ENCODE assay signal across 8 cellular contexts in genomic region chr1:28886731-28887417, GRCh38. TPM values are rescaled to one million over a fixed set of nuclear protein-coding genes. Genes with fewer than 3 reads are reported as not detected.
DNase-seq lines count a peak whose midpoint lies in the region; ATAC-seq and TF ChIP-seq lines count a peak whose summit lies in the region.

No MANE protein-coding gene starts in this region.

- peak overlapping the region; percentile 67 to 77 for H3K27ac ChIP-seq in coronary artery

- no peak for TF ChIP-seq CTCF in coronary artery (IDR thresholded peaks at IDR 0.05)

- H3K4me3 ChIP-seq in coronary artery = peak overlapping the region; percentile 90

- ATAC-seq in HG03135 (IDR thresholded peaks at IDR 0.05; ENCODE audit: unreplicated experiment) = peak; percentile 53
- ATAC-seq in left lobe of liver = peak; percentile 80

- no peaks in the 10 kb centered on the region for H3K27me3 Mint-ChIP-seq in activated CD4-positive, alpha-beta T cell treated with anti-CD3 and anti-CD28 coated beads, Interleukin-2, amount 10 ng/mL, durations not matched to agents 7 days and 5 days

- H3K9me3 Mint-ChIP-seq in activated CD4-positive, alpha-beta T cell treated with anti-CD3 and anti-CD28 coated beads, Interleukin-2, amount 10 ng/mL, durations not matched to agents 7 days and 5 days = no peaks in the 10 kb centered on the region

- DNase-seq in NCI-H524 (lab: John Stamatoyannopoulos, UW) = peak; percentile 49 to 75
- no peak for DNase-seq in NCI-H524 treated with DMSO at 0.1 percent for 48 hours (lab: John Stamatoyannopoulos, UW)
- peak; percentile 64 for DNase-seq in NCI-H510A (lab: John Stamatoyannopoulos, UW)
- peak; percentile 91 for DNase-seq in activated CD4-positive, alpha-beta T cell treated with anti-CD3 and anti-CD28 coated beads, Interleukin-2, amount 10 ng/mL, durations not matched to agents 7 days and 5 days
- peak; percentile 91 for DNase-seq in coronary artery (ENCODE audit: low spot score)
- DNase-seq in left lobe of liver (ENCODE audit: low spot score) = peak; percentile 93
- peak; percentile 87 for DNase-seq in stimulated activated CD4-positive, alpha-beta T cell treated with anti-CD3 and anti-CD28 coated beads, Interleukin-2, amount 100 ng/mL, for 4 hours (ENCODE audit: low read depth)

- POLR2A ChIA-PET in activated CD4-positive, alpha-beta T cell treated with anti-CD3 and anti-CD28 coated beads, Interleukin-2, amount 10 ng/mL, durations not matched to agents 7 days and 5 days (lab: Charles Lee) = no interaction called here

- CTCF ChIA-PET in activated CD4-positive, alpha-beta T cell treated with anti-CD3 and anti-CD28 coated beads, Interleukin-2, amount 10 ng/mL, durations not matched to agents 7 days and 5 days (lab: Charles Lee) = interaction anchor here (1.2 to 3.2 kb wide), 4 partner anchors 9 to 295 kb away, joined by 5 to 18 read pairs (median 6); partner anchors contain the start of gene SRSF4

- H3K27ac Mint-ChIP-seq in activated CD4-positive, alpha-beta T cell treated with anti-CD3 and anti-CD28 coated beads, Interleukin-2, amount 10 ng/mL, durations not matched to agents 7 days and 5 days = peak overlapping the region; percentile 95

- peak overlapping the region; percentile 85 for H3K4me3 Mint-ChIP-seq in activated CD4-positive, alpha-beta T cell treated with anti-CD3 and anti-CD28 coated beads, Interleukin-2, amount 10 ng/mL, durations not matched to agents 7 days and 5 days

- peaks cover 66% of the 10 kb centered on the region for H3K4me1 Mint-ChIP-seq in activated CD4-positive, alpha-beta T cell treated with anti-CD3 and anti-CD28 coated beads, Interleukin-2, amount 10 ng/mL, durations not matched to agents 7 days and 5 days

- H3K36me3 Mint-ChIP-seq in activated CD4-positive, alpha-beta T cell treated with anti-CD3 and anti-CD28 coated beads, Interleukin-2, amount 10 ng/mL, durations not matched to agents 7 days and 5 days (ENCODE audit: low read depth) = peaks cover 3% of the 10 kb centered on the region

RNA-seq across cellular contexts. Expression of gene EPB41, which starts 27.5 kb away (rescaled TPM):
- total RNA-seq in activated CD4-positive, alpha-beta T cell treated with anti-CD3 and anti-CD28 coated beads, Interleukin-2, amount 10 ng/mL, durations not matched to agents 7 days and 5 days = 100 to 1,000 TPM; 163 to 198 TPM
- 35.6 TPM for total RNA-seq in left lobe of liver
